ENCODE assay signal across 9 cellular contexts in the genomic region with DNA sequence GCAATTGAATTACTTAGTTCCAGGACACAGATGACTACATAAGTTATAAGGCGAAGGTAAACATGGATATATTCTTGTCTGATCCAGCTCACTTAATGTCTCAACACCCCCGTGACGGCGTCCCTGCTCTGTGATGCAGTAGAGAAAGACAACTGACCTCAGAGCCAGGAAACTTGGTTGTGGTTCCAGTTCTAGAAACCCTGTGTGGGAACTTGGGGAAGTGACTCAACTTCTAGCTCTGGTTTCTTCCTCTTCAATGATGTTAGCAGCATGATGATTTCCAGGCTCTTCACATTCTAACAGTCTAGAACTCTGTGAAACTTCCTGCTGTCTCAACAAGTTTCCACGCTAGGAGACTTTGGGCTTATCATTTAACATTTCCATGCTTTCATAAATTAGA. TPM values are rescaled to one million over a fixed set of nuclear protein-coding genes. Genes with fewer than 3 reads are reported as not detected.
DNase-seq lines count a peak whose midpoint lies in the region; ATAC-seq and TF ChIP-seq lines count a peak whose summit lies in the region.
"Had no signal": no experiment of that assay in that cellular context is flagged by ENCODE, and none has a peak within 500 bp of the region (broad histone marks: within the 10 kb centered on the region; RNA-seq: fewer than 3 reads in every experiment).

No MANE protein-coding gene starts in this region.

- H3K4me3 ChIP-seq in mesenchymal stem cell (ENCODE audit: insufficient read depth in 1 of 2, low read depth in 1 of 2, low read length in 2 of 2) (no peak overlapping the region), uterus (no peak overlapping the region)
- H3K4me3 ChIP-seq: BLaER1 treated with 17β-estradiol and CSF1 and Interleukin-3, amounts not matched to agents 10 nM and 100 nM had no signal

- H2AK5ac ChIP-seq in mesenchymal stem cell (ENCODE audit: low read length, severe bottlenecking): no peak overlapping the region

- H3K9ac ChIP-seq in mesenchymal stem cell (ENCODE audit: low read length): peak overlapping the region; percentile 65
- H3K9ac ChIP-seq: BLaER1 treated with 17β-estradiol and CSF1 and Interleukin-3, amounts not matched to agents 10 nM and 100 nM had no signal

- H3K4me1 Mint-ChIP-seq in activated naive CD8-positive, alpha-beta T cell treated with anti-CD3 and anti-CD28 coated beads, Interleukin-2, amount 10 ng/mL, durations not matched to agents 7 days and 5 days: peaks cover 18% of the 10 kb centered on the region

- peak; percentile 36 to 64 (median 56) for DNase-seq in stimulated activated CD4-positive, alpha-beta T cell treated with anti-CD3 and anti-CD28 coated beads, Interleukin-12 subunit alpha, Interleukin-12 subunit beta, amount 100 ng/mL, for 48 hours (ENCODE audit: low read depth in 2 of 3, low spot score in 1 of 3)
- DNase-seq in stimulated activated CD4-positive, alpha-beta T cell treated with anti-CD3 and anti-CD28 coated beads, Interleukin-12 subunit alpha, Interleukin-12 subunit beta, amount 100 ng/mL, for 4 hours: no peak
- peak; percentile 50 for DNase-seq in activated naive CD8-positive, alpha-beta T cell treated with anti-CD3 and anti-CD28 coated beads, Interleukin-2, amount 10 ng/mL, durations not matched to agents 7 days and 5 days
- DNase-seq in mesenchymal stem cell: peak; percentile 72
- no peak for DNase-seq in uterus
- DNase-seq in SHP77 (lab: John Stamatoyannopoulos, UW): no peak
- no peak for DNase-seq in NCI-H128 (lab: John Stamatoyannopoulos, UW; ENCODE audit: unreplicated experiment)

- peak; percentile 90 for ATAC-seq in activated naive CD8-positive, alpha-beta T cell treated with anti-CD3 and anti-CD28 coated beads, Interleukin-2, amount 10 ng/mL, durations not matched to agents 7 days and 5 days (ENCODE audit: low read depth)
- ATAC-seq in HG02610 (IDR thresholded peaks at IDR 0.05; ENCODE audit: unreplicated experiment): no peak

- H3K27ac ChIP-seq in mesenchymal stem cell (ENCODE audit: low read length, poor library complexity, severe bottlenecking) (no peak overlapping the region), uterus (peak overlapping the region; percentile 67 to 86)

- peaks cover 2% of the 10 kb centered on the region for H3K36me3 Mint-ChIP-seq in activated naive CD8-positive, alpha-beta T cell treated with anti-CD3 and anti-CD28 coated beads, Interleukin-2, amount 10 ng/mL, durations not matched to agents 7 days and 5 days

- H3K9me3 ChIP-seq in mesenchymal stem cell (ENCODE audit: control insufficient read depth, low read length) (no peaks in the 10 kb centered on the region), uterus (no peaks in the 10 kb centered on the region)
- H3K9me3 ChIP-seq: BLaER1 treated with 17β-estradiol and CSF1 and Interleukin-3, amounts not matched to agents 10 nM and 100 nM had no signal

- no peak overlapping the region for H2AFZ ChIP-seq in mesenchymal stem cell (ENCODE audit: low read depth, low read length)

- WGBS in mesenchymal stem cell: 94% methylated on average over 3 of the region's 5 CpGs

- peak overlapping the region; percentile 8 for H3K27ac Mint-ChIP-seq in activated naive CD8-positive, alpha-beta T cell treated with anti-CD3 and anti-CD28 coated beads, Interleukin-2, amount 10 ng/mL, durations not matched to agents 7 days and 5 days

- H2BK5ac ChIP-seq in mesenchymal stem cell (ENCODE audit: low read depth, low read length, poor library complexity, severe bottlenecking): no peak overlapping the region

- H3K4me3 Mint-ChIP-seq in activated naive CD8-positive, alpha-beta T cell treated with anti-CD3 and anti-CD28 coated beads, Interleukin-2, amount 10 ng/mL, durations not matched to agents 7 days and 5 days: no peak overlapping the region

- H3K4ac ChIP-seq in mesenchymal stem cell (ENCODE audit: low read depth in 1 of 2, low read length in 2 of 2): no peak overlapping the region

- H3K4me1 ChIP-seq in mesenchymal stem cell (ENCODE audit: control insufficient read depth, insufficient read depth, low read depth, low read length) (no peaks in the 10 kb centered on the region), uterus (no peaks in the 10 kb centered on the region)

- H2BK12ac ChIP-seq in mesenchymal stem cell (ENCODE audit: low read length in 2 of 2): no peak overlapping the region

- H3K27me3 ChIP-seq in mesenchymal stem cell (ENCODE audit: control insufficient read depth in 1 of 2, insufficient read depth in 1 of 2, low read length in 2 of 2) (no peaks in the 10 kb centered on the region), uterus (no peaks in the 10 kb centered on the region)
- H3K27me3 ChIP-seq: BLaER1 treated with 17β-estradiol and CSF1 and Interleukin-3, amounts not matched to agents 10 nM and 100 nM had no signal

- no peak overlapping the region for H3K23ac ChIP-seq in mesenchymal stem cell (ENCODE audit: low read length in 2 of 2)

- H3K18ac ChIP-seq in mesenchymal stem cell (ENCODE audit: low read depth in 1 of 2, low read length in 2 of 2): no peak overlapping the region

- H4K8ac ChIP-seq in mesenchymal stem cell (ENCODE audit: low read length): no peak overlapping the region

- H3K4me2 ChIP-seq in mesenchymal stem cell (ENCODE audit: low read length, poor library complexity, severe bottlenecking): no peak overlapping the region

- no peak overlapping the region for H2BK15ac ChIP-seq in mesenchymal stem cell (ENCODE audit: low read depth, poor library complexity, severe bottlenecking)

- no peaks in the 10 kb centered on the region for H3K79me1 ChIP-seq in mesenchymal stem cell (replicated peaks; ENCODE audit: low read length, poor library complexity, severe bottlenecking)

- H3K14ac ChIP-seq in mesenchymal stem cell (ENCODE audit: low read length in 2 of 2): no peak overlapping the region

- no peak overlapping the region for H4K91ac ChIP-seq in mesenchymal stem cell (ENCODE audit: low read length)

- peaks cover 70% of the 10 kb centered on the region for H3K27me3 Mint-ChIP-seq in activated naive CD8-positive, alpha-beta T cell treated with anti-CD3 and anti-CD28 coated beads, Interleukin-2, amount 10 ng/mL, durations not matched to agents 7 days and 5 days

- peaks cover 0 to 31% of the 10 kb centered on the region in 2 experiments for H3K36me3 ChIP-seq in mesenchymal stem cell (ENCODE audit: control insufficient read depth in 1 of 2, insufficient read depth in 2 of 2, low read depth in 1 of 2, low read length in 2 of 2)
- H3K36me3 ChIP-seq in uterus: no peaks in the 10 kb centered on the region
- H3K36me3 ChIP-seq: BLaER1 treated with 17β-estradiol and CSF1 and Interleukin-3, amounts not matched to agents 10 nM and 100 nM had no signal

- no peak for TF ChIP-seq CTCF in uterus (IDR thresholded peaks at IDR 0.05)

- no peak for TF ChIP-seq POLR2A in uterus (IDR thresholded peaks at IDR 0.05)

- H2BK120ac ChIP-seq in mesenchymal stem cell (ENCODE audit: low read depth, low read length): no peak overlapping the region

- no peaks in the 10 kb centered on the region for H3K9me3 Mint-ChIP-seq in activated naive CD8-positive, alpha-beta T cell treated with anti-CD3 and anti-CD28 coated beads, Interleukin-2, amount 10 ng/mL, durations not matched to agents 7 days and 5 days

- intact Hi-C loops in uterus (cut with DNase I; ENCODE audit: low total_unique reads): no loop called here

- POLR2A ChIA-PET in activated naive CD8-positive, alpha-beta T cell treated with anti-CD3 and anti-CD28 coated beads, Interleukin-2, amount 10 ng/mL, durations not matched to agents 7 days and 5 days (lab: Charles Lee): interaction anchor here (1.8 kb wide), 1 partner anchor 50 kb away, joined by 6 read pairs; no protein-coding TSS in a partner anchor

RNA-seq across cellular contexts. Expression of gene LAMA4, which starts 18.4 kb away (rescaled TPM):
- total RNA-seq in activated naive CD8-positive, alpha-beta T cell treated with anti-CD3 and anti-CD28 coated beads, Interleukin-2, amount 10 ng/mL, durations not matched to agents 7 days and 5 days: not detected
- 51.1 TPM for polyA plus RNA-seq in mesenchymal stem cell (2013, experiment 1 of 2)
- polyA plus RNA-seq in mesenchymal stem cell (2013, experiment 2 of 2): 47.5 TPM
- total RNA-seq in uterus: 100 to 1,000 TPM; 107 to 329 (median 271) TPM

Comparison
In these comparisons a context has a peak if more than half of its experiments do, and no peak if none do; other contexts are left out.
1. DNase-seq: peak in stimulated activated CD4-positive, alpha-beta T cell treated with anti-CD3 and anti-CD28 coated beads, Interleukin-12 subunit alpha, Interleukin-12 subunit beta, amount 100 ng/mL, for 48 hours (3 of 3), activated naive CD8-positive, alpha-beta T cell treated with anti-CD3 and anti-CD28 coated beads, Interleukin-2, amount 10 ng/mL, durations not matched to agents 7 days and 5 days (single experiment) and mesenchymal stem cell (single experiment); none in stimulated activated CD4-positive, alpha-beta T cell treated with anti-CD3 and anti-CD28 coated beads, Interleukin-12 subunit alpha, Interleukin-12 subunit beta, amount 100 ng/mL, for 4 hours (single experiment), uterus (0 of 2), SHP77 (0 of 2) and NCI-H128 (single experiment).
2. RNA of gene LAMA4, which starts 18.4 kb away (total RNA-seq): 107 to 329 TPM in uterus; not detected in activated naive CD8-positive, alpha-beta T cell treated with anti-CD3 and anti-CD28 coated beads, Interleukin-2, amount 10 ng/mL, durations not matched to agents 7 days and 5 days; every median in the first group is over 100 times any median in the second.